ENCODE assay signal across 13 cellular contexts in the genomic region with DNA sequence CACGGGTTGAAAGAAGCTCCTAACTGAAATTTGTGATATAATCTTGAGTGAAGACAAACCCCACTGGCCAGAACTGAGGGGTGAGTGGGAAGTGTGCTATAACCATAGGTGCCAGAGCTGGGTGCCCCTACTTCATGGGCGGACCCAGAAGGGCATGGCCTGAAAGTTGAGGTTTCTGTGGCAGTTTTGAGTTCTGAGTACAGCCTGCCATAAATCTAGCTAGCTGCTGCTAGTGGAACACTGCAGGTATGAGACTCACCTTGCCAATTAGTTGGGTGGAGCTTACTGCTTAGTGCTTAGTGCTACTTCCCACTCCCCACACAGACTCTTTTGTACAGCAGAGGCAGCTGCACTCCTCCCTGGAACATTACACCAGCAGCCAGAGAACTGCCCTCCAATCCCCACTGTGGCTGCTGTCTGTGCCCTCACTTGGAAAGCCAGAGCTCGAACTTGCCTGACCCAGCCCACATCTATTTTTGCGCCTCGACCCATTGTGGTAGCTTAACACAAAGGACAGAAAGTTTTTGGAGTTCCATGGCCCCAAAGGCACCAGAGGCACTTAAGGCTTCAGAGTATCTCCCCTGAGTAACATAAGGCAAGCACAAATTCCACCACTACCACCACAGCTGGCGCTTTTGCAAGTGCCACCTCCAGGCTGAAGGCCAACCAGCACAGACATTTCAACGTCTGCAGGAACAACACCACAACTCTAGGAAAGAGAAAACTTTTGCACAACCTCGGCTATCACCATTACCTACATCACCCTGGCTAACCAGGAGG. TPM values are rescaled to one million over a fixed set of nuclear protein-coding genes. Genes with fewer than 3 reads are reported as not detected.
A peak's percentile ranks its signal among the peaks of the same experiment; 100 is the strongest.
DNase-seq lines count a peak whose midpoint lies in the region; ATAC-seq, FAIRE-seq and TF ChIP-seq lines count a peak whose summit lies in the region.
"Had no signal": no experiment of that assay in that cellular context is flagged by ENCODE, and none has a peak within 500 bp of the region (broad histone marks: within the 10 kb centered on the region; RNA-seq: fewer than 3 reads in every experiment).

No MANE protein-coding gene starts in this region.

- H3K27ac Mint-ChIP-seq in naive B cell: peak overlapping the region; percentile 2 to 69 (median 52)

- H3K4me1 Mint-ChIP-seq in naive B cell: peaks cover 33 to 47% (median 33%) of the 10 kb centered on the region in 3 donors

- H3K36me3 ChIP-seq in DND-41 (ENCODE audit: insufficient read depth, low read length): no peaks in the 10 kb centered on the region
- H3K36me3 ChIP-seq: heart right ventricle had no signal

- H4K20me1 ChIP-seq in DND-41 (ENCODE audit: insufficient read depth, low read length): no peaks in the 10 kb centered on the region

- peak; percentile 54 for TF ChIP-seq CTCF in DND-41 (IDR thresholded peaks at IDR 0.05; ENCODE audit: borderline replicate concordance, extremely low read depth, low read length, poor library complexity, severe bottlenecking)

- peak overlapping the region; percentile 59 for H3K4me2 ChIP-seq in DND-41 (ENCODE audit: insufficient read depth, low read length)

- ATAC-seq in DND-41 (ENCODE audit: insufficient read depth, low read depth) (peak; percentile 68), naive B cell (ENCODE audit: low read depth in 2 of 2) (no peak), GM21529 (IDR thresholded peaks at IDR 0.05; ENCODE audit: unreplicated experiment) (no peak), GM19395 (IDR thresholded peaks at IDR 0.05; ENCODE audit: unreplicated experiment) (no peak), HG03469 (IDR thresholded peaks at IDR 0.05; ENCODE audit: unreplicated experiment) (no peak)
- ATAC-seq: heart right ventricle, left cardiac atrium had no signal

- H3K9me3 Mint-ChIP-seq in naive B cell: no peaks in the 10 kb centered on the region

- peak overlapping the region; percentile 86 for H3K27ac ChIP-seq in DND-41 (ENCODE audit: low read length)
- H3K27ac ChIP-seq: epithelial cell of prostate had no signal

- peaks cover 50% of the 10 kb centered on the region for H3K79me2 ChIP-seq in DND-41 (ENCODE audit: insufficient read depth, low read length)

- H3K4me1 ChIP-seq in DND-41 (ENCODE audit: insufficient read depth, low read length): peaks cover 76% of the 10 kb centered on the region

- H3K4me3 Mint-ChIP-seq in naive B cell: peak overlapping the region in 5 of 8 donors; percentile 14 to 75 (median 57)

- DNase-seq in DND-41: peak; percentile 71
- DNase-seq in HTR-8/SVneo (ENCODE audit: insufficient read length, low spot score): no peak
- peak; percentile 41 to 45 for DNase-seq in activated T-cell treated with anti-CD3 and anti-CD28 coated beads, Interleukin-2, amount 50 U/mL, for 48 hours
- DNase-seq in naive B cell: no peak
- no peak for DNase-seq in NCI-H2227 (lab: John Stamatoyannopoulos, UW; ENCODE audit: unreplicated experiment)
- DNase-seq: heart right ventricle, left cardiac atrium, NCI-H446, trophoblast cell had no signal

- peak overlapping the region in 1 of 2 experiments; percentile 52; a peak in 2 of 4 replicates for H3K4me3 ChIP-seq in DND-41 (ENCODE audit: low read depth in 1 of 2, low read length in 2 of 2)
- H3K4me3 ChIP-seq: heart right ventricle had no signal

- H3K27me3 ChIP-seq in DND-41 (ENCODE audit: insufficient read depth, low read length, poor library complexity): no peaks in the 10 kb centered on the region
- H3K27me3 ChIP-seq: heart right ventricle had no signal

- no peaks in the 10 kb centered on the region for H3K9me3 ChIP-seq in DND-41 (ENCODE audit: insufficient read depth, low read length, severe bottlenecking)
- H3K9me3 ChIP-seq: heart right ventricle had no signal

- no peaks in the 10 kb centered on the region for H3K27me3 Mint-ChIP-seq in naive B cell

- peak overlapping the region; percentile 64 for H3K9ac ChIP-seq in DND-41 (ENCODE audit: low read depth, low read length)

- peak overlapping the region; percentile 40; the same call in 1 of the 2 replicates for H2AFZ ChIP-seq in DND-41 (ENCODE audit: low read depth, low read length)

- H3K36me3 Mint-ChIP-seq in naive B cell: peaks cover 0 to 4% of the 10 kb centered on the region in 2 donors

- peak; percentile 31 for FAIRE-seq in HTR-8/SVneo (lab: Jason Lieb, UNC)

RNA-seq across cellular contexts. Expression of gene PTGER4, which starts 27.1 kb away (rescaled TPM):
- polyA plus RNA-seq in naive B cell (ENCODE audit: low read depth in 6 of 6): 10 to 100 TPM; 21.4 to 66.3 (median 38.7) TPM

Comparison
In these comparisons a context has a peak if more than half of its experiments do, and no peak if none do; other contexts are left out.
1. DNase-seq: peak in DND-41 (single experiment) and activated T-cell treated with anti-CD3 and anti-CD28 coated beads, Interleukin-2, amount 50 U/mL, for 48 hours (2 of 2); none in HTR-8/SVneo (single experiment), naive B cell (single experiment) and NCI-H2227 (single experiment).